Comparison of ENCODE assay signal across 30 cellular contexts in the genomic region with DNA sequence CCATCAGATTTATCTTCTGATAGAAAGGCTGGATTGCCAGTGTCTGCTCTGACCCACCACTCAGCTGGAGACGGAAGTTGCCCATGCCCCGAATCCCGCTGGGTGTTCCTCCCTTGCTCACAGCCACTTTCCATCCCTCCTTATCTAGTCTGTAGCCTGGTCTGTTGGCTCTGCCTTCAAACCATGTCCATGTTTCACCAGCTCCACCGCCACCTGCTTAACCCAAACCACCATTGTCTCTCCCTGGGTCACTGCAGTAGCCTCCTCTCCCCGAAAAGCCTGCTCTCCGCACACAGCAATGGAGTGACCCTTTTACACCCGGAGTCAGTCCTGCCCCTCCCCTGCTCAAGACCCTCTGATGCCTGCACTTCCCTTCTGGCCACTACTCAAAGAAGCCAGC.
"Had no signal": no experiment of that assay in that cellular context is flagged by ENCODE, and none has a peak within 500 bp of the region (broad histone marks: within the 10 kb centered on the region; RNA-seq: fewer than 3 reads in every experiment).

No MANE protein-coding gene starts in this region.

- H3K4me1 Mint-ChIP-seq: activated B cell treated with CpG ODN at 0.5 μM for 24 hours; activated CD4-positive, alpha-beta T cell treated with anti-CD3 and anti-CD28 coated beads, Interleukin-2, amount 10 ng/mL, durations not matched to agents 24 days and 14 days; activated CD8-positive, alpha-beta memory T cell treated with anti-CD3 and anti-CD28 coated beads, Interleukin-2, amount 10 ng/mL, durations not matched to agents 7 days and 5 days; activated naive CD8-positive, alpha-beta T cell treated with anti-CD3 and anti-CD28 coated beads, Interleukin-2, amount 50 U/mL, for 24 hours had no signal

- H3K9me3 Mint-ChIP-seq: activated B cell treated with CpG ODN at 0.5 μM for 24 hours; activated CD4-positive, alpha-beta T cell treated with anti-CD3 and anti-CD28 coated beads, Interleukin-2, amount 10 ng/mL, durations not matched to agents 24 days and 14 days; activated naive CD4-positive, alpha-beta T cell treated with anti-CD3 and anti-CD28 coated beads, Interleukin-2, amount 50 U/mL, for 72 hours; activated naive CD8-positive, alpha-beta T cell treated with anti-CD3 and anti-CD28 coated beads, Interleukin-2, amount 50 U/mL, for 24 hours; activated T-cell treated with anti-CD3 and anti-CD28 coated beads, Interleukin-2, amount 50 U/mL, for 24 hours had no signal

- H3K27ac Mint-ChIP-seq: activated B cell treated with CpG ODN at 0.5 μM for 24 hours; activated CD4-positive, alpha-beta T cell treated with anti-CD3 and anti-CD28 coated beads, Interleukin-2, amount 10 ng/mL, durations not matched to agents 24 days and 14 days; activated CD8-positive, alpha-beta memory T cell treated with anti-CD3 and anti-CD28 coated beads, Interleukin-2, amount 10 ng/mL, durations not matched to agents 7 days and 5 days; activated naive CD4-positive, alpha-beta T cell treated with anti-CD3 and anti-CD28 coated beads, Interleukin-2, amount 50 U/mL, for 72 hours; activated naive CD8-positive, alpha-beta T cell treated with anti-CD3 and anti-CD28 coated beads, Interleukin-2, amount 50 U/mL, for 24 hours; activated T-cell treated with anti-CD3 and anti-CD28 coated beads, Interleukin-2, amount 50 U/mL, for 24 hours; T-helper 17 cell had no signal

- DNase-seq: activated B cell treated with CpG ODN at 0.5 μM for 24 hours; activated CD4-positive, alpha-beta T cell treated with anti-CD3 and anti-CD28 coated beads for 1 hour; activated CD4-positive, alpha-beta T cell treated with anti-CD3 and anti-CD28 coated beads, Interleukin-2, amount 10 ng/mL, durations not matched to agents 24 days and 14 days; activated CD4-positive, alpha-beta T cell treated with anti-CD3 and anti-CD28 coated beads, Interleukin-2, amount 50 U/mL, for 48 hours; activated CD8-positive, alpha-beta memory T cell treated with anti-CD3 and anti-CD28 coated beads, Interleukin-2, amount 10 ng/mL, durations not matched to agents 7 days and 5 days; activated effector memory CD4-positive, alpha-beta T cell treated with anti-CD3 and anti-CD28 coated beads, Interleukin-2, amount 50 U/mL, for 16 hours; activated naive CD4-positive, alpha-beta T cell treated with Interleukin-2 at 50 U/mL for 16 hours; activated naive CD8-positive, alpha-beta T cell treated with anti-CD3 and anti-CD28 coated beads, Interleukin-2, amount 50 U/mL, for 24 hours; activated T-cell treated with anti-CD3 and anti-CD28 coated beads, Interleukin-2, amount 50 U/mL, for 24 hours; amniotic stem cell; brain microvascular endothelial cell; MG63; MV-4-11; NCI-H1092 treated with DMSO at 0.1 percent for 48 hours; NCI-H1417 treated with DMSO at 0.1 percent for 48 hours; NCI-H1694; NCI-H2029 treated with DMSO at 0.1 percent for 48 hours; NCI-H345; NCI-H510A; NCI-H526 treated with DMSO at 0.1 percent for 48 hours; NK-92 treated with Interleukin-12 subunit alpha and Interleukin-12 subunit beta, amount 100 ng/mL, for 24 hours; OCI-M1; RPMI8226; SHP77 treated with DMSO at 0.1 percent for 48 hours; T-helper 17 cell; T-helper 9 cell had no signal

- H3K36me3 ChIP-seq: ascending aorta, brain microvascular endothelial cell, cardiac muscle cell, MG63 had no signal

- H3K4me3 Mint-ChIP-seq: activated B cell treated with CpG ODN at 0.5 μM for 24 hours; activated CD4-positive, alpha-beta T cell treated with anti-CD3 and anti-CD28 coated beads, Interleukin-2, amount 10 ng/mL, durations not matched to agents 24 days and 14 days; activated CD8-positive, alpha-beta memory T cell treated with anti-CD3 and anti-CD28 coated beads, Interleukin-2, amount 10 ng/mL, durations not matched to agents 7 days and 5 days; activated naive CD8-positive, alpha-beta T cell treated with anti-CD3 and anti-CD28 coated beads, Interleukin-2, amount 50 U/mL, for 24 hours; activated T-cell treated with anti-CD3 and anti-CD28 coated beads, Interleukin-2, amount 50 U/mL, for 24 hours; T-helper 17 cell had no signal

- H3K27ac ChIP-seq: ascending aorta, brain microvascular endothelial cell, cardiac muscle cell had no signal

- H3K4me3 ChIP-seq: ascending aorta, cardiac muscle cell, MG63 had no signal

- ATAC-seq: activated CD8-positive, alpha-beta memory T cell treated with anti-CD3 and anti-CD28 coated beads, Interleukin-2, amount 10 ng/mL, durations not matched to agents 7 days and 5 days; activated naive CD4-positive, alpha-beta T cell treated with anti-CD3 and anti-CD28 coated beads, Interleukin-2, amount 50 U/mL, for 72 hours; activated naive CD8-positive, alpha-beta T cell treated with anti-CD3 and anti-CD28 coated beads, Interleukin-2, amount 50 U/mL, for 24 hours; Panc1; T-helper 17 cell had no signal

- H3K27me3 Mint-ChIP-seq: activated B cell treated with CpG ODN at 0.5 μM for 24 hours; activated CD4-positive, alpha-beta T cell treated with anti-CD3 and anti-CD28 coated beads, Interleukin-2, amount 10 ng/mL, durations not matched to agents 24 days and 14 days; activated CD8-positive, alpha-beta memory T cell treated with anti-CD3 and anti-CD28 coated beads, Interleukin-2, amount 10 ng/mL, durations not matched to agents 7 days and 5 days; activated naive CD8-positive, alpha-beta T cell treated with anti-CD3 and anti-CD28 coated beads, Interleukin-2, amount 50 U/mL, for 24 hours; activated T-cell treated with anti-CD3 and anti-CD28 coated beads, Interleukin-2, amount 50 U/mL, for 24 hours had no signal

- H3K9me3 ChIP-seq: ascending aorta, MG63 had no signal

- H3K36me3 Mint-ChIP-seq: activated CD8-positive, alpha-beta memory T cell treated with anti-CD3 and anti-CD28 coated beads, Interleukin-2, amount 10 ng/mL, durations not matched to agents 7 days and 5 days; activated naive CD4-positive, alpha-beta T cell treated with anti-CD3 and anti-CD28 coated beads, Interleukin-2, amount 50 U/mL, for 72 hours had no signal

- H3K27me3 ChIP-seq: ascending aorta, brain microvascular endothelial cell, cardiac muscle cell, MG63 had no signal
